In the genomic region with DNA sequence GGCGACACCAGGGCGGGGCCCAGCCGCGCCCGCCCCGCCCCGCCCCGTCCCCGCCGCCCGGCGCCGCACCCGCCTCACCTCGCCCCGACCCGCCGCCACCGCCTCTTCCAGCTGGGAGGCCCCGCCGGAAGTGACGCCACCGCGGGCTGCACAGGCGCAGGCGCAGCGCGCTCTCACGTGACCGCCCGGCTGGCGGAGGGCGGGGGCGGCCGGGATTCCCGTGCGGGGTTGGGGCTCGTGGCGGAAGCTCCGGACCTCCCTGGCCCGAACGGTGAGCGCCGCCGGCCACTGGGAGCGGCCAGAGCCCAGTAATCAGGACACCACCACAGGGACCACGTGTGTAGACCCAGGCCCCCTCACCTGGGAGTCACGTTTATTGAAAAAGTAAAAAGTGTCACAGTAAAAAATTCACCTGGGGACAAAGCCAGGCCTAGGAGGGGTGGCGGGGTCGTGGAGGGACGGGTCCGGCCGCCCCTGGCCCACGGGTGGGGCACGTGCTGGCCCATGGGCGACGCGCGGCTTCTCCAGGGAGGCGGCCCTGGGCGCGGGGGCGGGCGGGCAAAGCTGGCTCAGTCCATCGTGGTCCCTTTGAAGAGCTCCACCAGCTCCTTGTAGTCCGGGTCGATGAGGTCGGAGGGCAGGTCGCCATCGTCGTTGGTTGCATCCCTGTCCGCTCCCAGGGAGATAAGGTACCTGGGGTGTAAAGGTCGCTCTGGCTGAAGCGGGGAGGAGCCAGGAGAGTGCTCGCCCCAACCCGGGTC, we compare ENCODE assay signal across 1 cellular context.
TF ChIP-seq lines count a peak whose summit lies in the region.

A gene with protein sequence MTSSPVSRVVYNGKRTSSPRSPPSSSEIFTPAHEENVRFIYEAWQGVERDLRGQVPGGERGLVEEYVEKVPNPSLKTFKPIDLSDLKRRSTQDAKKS (minus strand): TSS at position 132 of the 761 bp plus-strand sequence. CDS start 8,785 bp downstream, outside the sequence.

TF ChIP-seq in K562, 482 proteins besides CTCF, POLR2A, EP300 and RAD21 (continued from another document and continues in another):
- TF ChIP-seq, protein P1, sequence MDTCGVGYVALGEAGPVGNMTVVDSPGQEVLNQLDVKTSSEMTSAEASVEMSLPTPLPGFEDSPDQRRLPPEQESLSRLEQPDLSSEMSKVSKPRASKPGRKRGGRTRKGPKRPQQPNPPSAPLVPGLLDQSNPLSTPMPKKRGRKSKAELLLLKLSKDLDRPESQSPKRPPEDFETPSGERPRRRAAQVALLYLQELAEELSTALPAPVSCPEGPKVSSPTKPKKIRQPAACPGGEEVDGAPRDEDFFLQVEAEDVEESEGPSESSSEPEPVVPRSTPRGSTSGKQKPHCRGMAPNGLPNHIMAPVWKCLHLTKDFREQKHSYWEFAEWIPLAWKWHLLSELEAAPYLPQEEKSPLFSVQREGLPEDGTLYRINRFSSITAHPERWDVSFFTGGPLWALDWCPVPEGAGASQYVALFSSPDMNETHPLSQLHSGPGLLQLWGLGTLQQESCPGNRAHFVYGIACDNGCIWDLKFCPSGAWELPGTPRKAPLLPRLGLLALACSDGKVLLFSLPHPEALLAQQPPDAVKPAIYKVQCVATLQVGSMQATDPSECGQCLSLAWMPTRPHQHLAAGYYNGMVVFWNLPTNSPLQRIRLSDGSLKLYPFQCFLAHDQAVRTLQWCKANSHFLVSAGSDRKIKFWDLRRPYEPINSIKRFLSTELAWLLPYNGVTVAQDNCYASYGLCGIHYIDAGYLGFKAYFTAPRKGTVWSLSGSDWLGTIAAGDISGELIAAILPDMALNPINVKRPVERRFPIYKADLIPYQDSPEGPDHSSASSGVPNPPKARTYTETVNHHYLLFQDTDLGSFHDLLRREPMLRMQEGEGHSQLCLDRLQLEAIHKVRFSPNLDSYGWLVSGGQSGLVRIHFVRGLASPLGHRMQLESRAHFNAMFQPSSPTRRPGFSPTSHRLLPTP (IDR thresholded peaks at IDR 0.05; ENCODE audit: borderline replicate concordance, extremely low read depth, insufficient read length) = no peak
- peak; percentile 90 for TF ChIP-seq MYC (IDR thresholded peaks at IDR 0.05; ENCODE audit: low read depth, low read length)
- TF ChIP-seq MYC (CRISPR knock-in tag; IDR thresholded peaks at IDR 0.05; ENCODE audit: borderline replicate concordance, low read depth) = no peak
- TF ChIP-seq, protein P2, sequence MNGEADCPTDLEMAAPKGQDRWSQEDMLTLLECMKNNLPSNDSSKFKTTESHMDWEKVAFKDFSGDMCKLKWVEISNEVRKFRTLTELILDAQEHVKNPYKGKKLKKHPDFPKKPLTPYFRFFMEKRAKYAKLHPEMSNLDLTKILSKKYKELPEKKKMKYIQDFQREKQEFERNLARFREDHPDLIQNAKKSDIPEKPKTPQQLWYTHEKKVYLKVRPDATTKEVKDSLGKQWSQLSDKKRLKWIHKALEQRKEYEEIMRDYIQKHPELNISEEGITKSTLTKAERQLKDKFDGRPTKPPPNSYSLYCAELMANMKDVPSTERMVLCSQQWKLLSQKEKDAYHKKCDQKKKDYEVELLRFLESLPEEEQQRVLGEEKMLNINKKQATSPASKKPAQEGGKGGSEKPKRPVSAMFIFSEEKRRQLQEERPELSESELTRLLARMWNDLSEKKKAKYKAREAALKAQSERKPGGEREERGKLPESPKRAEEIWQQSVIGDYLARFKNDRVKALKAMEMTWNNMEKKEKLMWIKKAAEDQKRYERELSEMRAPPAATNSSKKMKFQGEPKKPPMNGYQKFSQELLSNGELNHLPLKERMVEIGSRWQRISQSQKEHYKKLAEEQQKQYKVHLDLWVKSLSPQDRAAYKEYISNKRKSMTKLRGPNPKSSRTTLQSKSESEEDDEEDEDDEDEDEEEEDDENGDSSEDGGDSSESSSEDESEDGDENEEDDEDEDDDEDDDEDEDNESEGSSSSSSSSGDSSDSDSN (IDR thresholded peaks at IDR 0.05; ENCODE audit: borderline replicate concordance in 1 of 2, low read depth in 2 of 2, low read length in 2 of 2) = 0 out of 4 replicates have a peak, but pooled peaks of 1 of the 2 experiments have one; percentile 23
- TF ChIP-seq SIN3A (IDR thresholded peaks at IDR 0.05; ENCODE audit: borderline replicate concordance in 2 of 2, control insufficient read depth in 1 of 2, low read depth in 2 of 2, low read length in 2 of 2) = peak; percentile 37 to 80; a peak in 2 of 4 replicates
- TF ChIP-seq HSF4 (CRISPR knock-in tag; IDR thresholded peaks at IDR 0.05; ENCODE audit: borderline replicate concordance) = no peak
- no peak for TF ChIP-seq PTBP1 (IDR thresholded peaks at IDR 0.05; ENCODE audit: low read depth, low read length)
- peak in 1 of 2 experiments; percentile 66; a peak in 2 of 4 replicates for TF ChIP-seq HDAC1 (IDR thresholded peaks at IDR 0.05)
- TF ChIP-seq ZNF197 (CRISPR knock-in tag; IDR thresholded peaks at IDR 0.05; ENCODE audit: low read depth) = no peak
- TF ChIP-seq EP400 (IDR thresholded peaks at IDR 0.05) = peak; percentile 85
- no peak for TF ChIP-seq KLF16 (IDR thresholded peaks at IDR 0.05)
- no peak for TF ChIP-seq TSC22D4 (tag; IDR thresholded peaks at IDR 0.05)
- TF ChIP-seq, protein P3, sequence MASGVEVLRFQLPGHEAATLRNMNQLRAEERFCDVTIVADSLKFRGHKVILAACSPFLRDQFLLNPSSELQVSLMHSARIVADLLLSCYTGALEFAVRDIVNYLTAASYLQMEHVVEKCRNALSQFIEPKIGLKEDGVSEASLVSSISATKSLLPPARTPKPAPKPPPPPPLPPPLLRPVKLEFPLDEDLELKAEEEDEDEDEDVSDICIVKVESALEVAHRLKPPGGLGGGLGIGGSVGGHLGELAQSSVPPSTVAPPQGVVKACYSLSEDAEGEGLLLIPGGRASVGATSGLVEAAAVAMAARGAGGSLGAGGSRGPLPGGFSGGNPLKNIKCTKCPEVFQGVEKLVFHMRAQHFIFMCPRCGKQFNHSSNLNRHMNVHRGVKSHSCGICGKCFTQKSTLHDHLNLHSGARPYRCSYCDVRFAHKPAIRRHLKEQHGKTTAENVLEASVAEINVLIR (CRISPR knock-in tag; IDR thresholded peaks at IDR 0.05) = peak; percentile 73; the same call in 1 of the 2 replicates
- no peak for TF ChIP-seq BRD4 (IDR thresholded peaks at IDR 0.05)
- no peak for TF ChIP-seq PPARD (CRISPR knock-in tag; IDR thresholded peaks at IDR 0.05)
- TF ChIP-seq FOXK1 (CRISPR knock-in tag; IDR thresholded peaks at IDR 0.05; ENCODE audit: borderline replicate concordance) = peak; percentile 53; the same call in 1 of the 2 replicates
- no peak for TF ChIP-seq PHB2 (IDR thresholded peaks at IDR 0.05; ENCODE audit: low read depth)
- TF ChIP-seq NCOA4 (IDR thresholded peaks at IDR 0.05; ENCODE audit: partially characterized antibody) = no peak
- TF ChIP-seq NRF1 (conservative IDR thresholded peaks at IDR 0.05 in 1 of 2, IDR thresholded peaks at IDR 0.05 in 1 of 2) = peak; percentile 92 to 94
- TF ChIP-seq ELF4 (CRISPR knock-in tag; IDR thresholded peaks at IDR 0.05) = no peak
- TF ChIP-seq KAT2B (IDR thresholded peaks at IDR 0.05; ENCODE audit: low read depth, low read length) = no peak
- no peak; the same call in 1 of the 2 replicates for TF ChIP-seq MTA3 (IDR thresholded peaks at IDR 0.05; ENCODE audit: borderline replicate concordance)
- TF ChIP-seq, protein P4, sequence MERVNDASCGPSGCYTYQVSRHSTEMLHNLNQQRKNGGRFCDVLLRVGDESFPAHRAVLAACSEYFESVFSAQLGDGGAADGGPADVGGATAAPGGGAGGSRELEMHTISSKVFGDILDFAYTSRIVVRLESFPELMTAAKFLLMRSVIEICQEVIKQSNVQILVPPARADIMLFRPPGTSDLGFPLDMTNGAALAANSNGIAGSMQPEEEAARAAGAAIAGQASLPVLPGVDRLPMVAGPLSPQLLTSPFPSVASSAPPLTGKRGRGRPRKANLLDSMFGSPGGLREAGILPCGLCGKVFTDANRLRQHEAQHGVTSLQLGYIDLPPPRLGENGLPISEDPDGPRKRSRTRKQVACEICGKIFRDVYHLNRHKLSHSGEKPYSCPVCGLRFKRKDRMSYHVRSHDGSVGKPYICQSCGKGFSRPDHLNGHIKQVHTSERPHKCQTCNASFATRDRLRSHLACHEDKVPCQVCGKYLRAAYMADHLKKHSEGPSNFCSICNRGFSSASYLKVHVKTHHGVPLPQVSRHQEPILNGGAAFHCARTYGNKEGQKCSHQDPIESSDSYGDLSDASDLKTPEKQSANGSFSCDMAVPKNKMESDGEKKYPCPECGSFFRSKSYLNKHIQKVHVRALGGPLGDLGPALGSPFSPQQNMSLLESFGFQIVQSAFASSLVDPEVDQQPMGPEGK (CRISPR knock-in tag; IDR thresholded peaks at IDR 0.05; ENCODE audit: borderline replicate concordance) = no peak
- peak; percentile 19 for TF ChIP-seq NEUROD1 (IDR thresholded peaks at IDR 0.05; ENCODE audit: borderline replicate concordance, low read depth, low read length, partially characterized antibody)
- TF ChIP-seq, protein P5, sequence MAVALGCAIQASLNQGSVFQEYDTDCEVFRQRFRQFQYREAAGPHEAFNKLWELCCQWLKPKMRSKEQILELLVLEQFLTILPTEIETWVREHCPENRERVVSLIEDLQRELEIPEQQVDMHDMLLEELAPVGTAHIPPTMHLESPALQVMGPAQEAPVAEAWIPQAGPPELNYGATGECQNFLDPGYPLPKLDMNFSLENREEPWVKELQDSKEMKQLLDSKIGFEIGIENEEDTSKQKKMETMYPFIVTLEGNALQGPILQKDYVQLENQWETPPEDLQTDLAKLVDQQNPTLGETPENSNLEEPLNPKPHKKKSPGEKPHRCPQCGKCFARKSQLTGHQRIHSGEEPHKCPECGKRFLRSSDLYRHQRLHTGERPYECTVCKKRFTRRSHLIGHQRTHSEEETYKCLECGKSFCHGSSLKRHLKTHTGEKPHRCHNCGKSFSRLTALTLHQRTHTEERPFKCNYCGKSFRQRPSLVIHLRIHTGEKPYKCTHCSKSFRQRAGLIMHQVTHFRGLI (CRISPR knock-in tag; IDR thresholded peaks at IDR 0.05) = no peak
- TF ChIP-seq KLF13 (tag; IDR thresholded peaks at IDR 0.05; ENCODE audit: borderline replicate concordance, low read depth) = no peak; the same call in 1 of the 2 replicates
- no peak for TF ChIP-seq ZNF174 (CRISPR knock-in tag; IDR thresholded peaks at IDR 0.05)
- no peak for TF ChIP-seq U2AF1 (optimal IDR thresholded peaks at IDR 0.05; ENCODE audit: low read depth, low read length)
- no peak for TF ChIP-seq ARNT (IDR thresholded peaks at IDR 0.05)
- TF ChIP-seq ASH1L (IDR thresholded peaks at IDR 0.05; ENCODE audit: borderline replicate concordance, low read depth, partially characterized antibody) = no peak
- TF ChIP-seq, protein P6, sequence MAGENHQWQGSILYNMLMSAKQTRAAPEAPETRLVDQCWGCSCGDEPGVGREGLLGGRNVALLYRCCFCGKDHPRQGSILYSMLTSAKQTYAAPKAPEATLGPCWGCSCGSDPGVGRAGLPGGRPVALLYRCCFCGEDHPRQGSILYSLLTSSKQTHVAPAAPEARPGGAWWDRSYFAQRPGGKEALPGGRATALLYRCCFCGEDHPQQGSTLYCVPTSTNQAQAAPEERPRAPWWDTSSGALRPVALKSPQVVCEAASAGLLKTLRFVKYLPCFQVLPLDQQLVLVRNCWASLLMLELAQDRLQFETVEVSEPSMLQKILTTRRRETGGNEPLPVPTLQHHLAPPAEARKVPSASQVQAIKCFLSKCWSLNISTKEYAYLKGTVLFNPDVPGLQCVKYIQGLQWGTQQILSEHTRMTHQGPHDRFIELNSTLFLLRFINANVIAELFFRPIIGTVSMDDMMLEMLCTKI (IDR thresholded peaks at IDR 0.05; ENCODE audit: partially characterized antibody) = no peak
- no peak for TF ChIP-seq ZNF124 (CRISPR knock-in tag; IDR thresholded peaks at IDR 0.05)
- TF ChIP-seq C11orf30 (IDR thresholded peaks at IDR 0.05; ENCODE audit: low read depth) = no peak
- no peak for TF ChIP-seq SMARCA4 (IDR thresholded peaks at IDR 0.05)
- TF ChIP-seq CHD4 (IDR thresholded peaks at IDR 0.05; ENCODE audit: insufficient read depth, insufficient replicate concordance, low read depth, low read length, poor library complexity, severe bottlenecking) = no peak
- TF ChIP-seq CEBPG (CRISPR knock-in tag; IDR thresholded peaks at IDR 0.05) = no peak
- TF ChIP-seq CEBPG (tag; conservative IDR thresholded peaks at IDR 0.05 in 1 of 2, IDR thresholded peaks at IDR 0.05 in 1 of 2) = no peak
- TF ChIP-seq, protein P7, sequence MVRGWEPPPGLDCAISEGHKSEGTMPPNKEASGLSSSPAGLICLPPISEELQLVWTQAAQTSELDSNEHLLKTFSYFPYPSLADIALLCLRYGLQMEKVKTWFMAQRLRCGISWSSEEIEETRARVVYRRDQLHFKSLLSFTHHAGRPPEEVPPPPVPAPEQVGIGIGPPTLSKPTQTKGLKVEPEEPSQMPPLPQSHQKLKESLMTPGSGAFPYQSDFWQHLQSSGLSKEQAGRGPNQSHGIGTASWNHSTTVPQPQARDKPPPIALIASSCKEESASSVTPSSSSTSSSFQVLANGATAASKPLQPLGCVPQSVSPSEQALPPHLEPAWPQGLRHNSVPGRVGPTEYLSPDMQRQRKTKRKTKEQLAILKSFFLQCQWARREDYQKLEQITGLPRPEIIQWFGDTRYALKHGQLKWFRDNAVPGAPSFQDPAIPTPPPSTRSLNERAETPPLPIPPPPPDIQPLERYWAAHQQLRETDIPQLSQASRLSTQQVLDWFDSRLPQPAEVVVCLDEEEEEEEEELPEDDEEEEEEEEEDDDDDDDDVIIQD (CRISPR knock-in tag; IDR thresholded peaks at IDR 0.05) = no peak
- TF ChIP-seq MECOM (CRISPR knock-in tag; IDR thresholded peaks at IDR 0.05) = no peak
- TF ChIP-seq SMAD2 (IDR thresholded peaks at IDR 0.05; ENCODE audit: low read depth, low read length) = no peak
- no peak for TF ChIP-seq FOXJ3 (CRISPR knock-in tag; IDR thresholded peaks at IDR 0.05)
- TF ChIP-seq NR2C2 (CRISPR knock-in tag; IDR thresholded peaks at IDR 0.05) = peak; percentile 76
- TF ChIP-seq NR2C2 (tag; IDR thresholded peaks at IDR 0.05) = peak; percentile 90
- no peak for TF ChIP-seq SMARCE1 (IDR thresholded peaks at IDR 0.05)
- no peak for TF ChIP-seq TCF7L2 (IDR thresholded peaks at IDR 0.05; ENCODE audit: low read depth, low read length)
- TF ChIP-seq ZNF431 (CRISPR knock-in tag; IDR thresholded peaks at IDR 0.05) = no peak
- no peak for TF ChIP-seq MYNN (IDR thresholded peaks at IDR 0.05)
- no peak for TF ChIP-seq MYNN (CRISPR knock-in tag; IDR thresholded peaks at IDR 0.05)
- TF ChIP-seq FOXA1 (IDR thresholded peaks at IDR 0.05; ENCODE audit: borderline replicate concordance) = no peak
- no peak for TF ChIP-seq GTF2F1 (IDR thresholded peaks at IDR 0.05; ENCODE audit: low read depth, low read length)
- TF ChIP-seq, protein P8, sequence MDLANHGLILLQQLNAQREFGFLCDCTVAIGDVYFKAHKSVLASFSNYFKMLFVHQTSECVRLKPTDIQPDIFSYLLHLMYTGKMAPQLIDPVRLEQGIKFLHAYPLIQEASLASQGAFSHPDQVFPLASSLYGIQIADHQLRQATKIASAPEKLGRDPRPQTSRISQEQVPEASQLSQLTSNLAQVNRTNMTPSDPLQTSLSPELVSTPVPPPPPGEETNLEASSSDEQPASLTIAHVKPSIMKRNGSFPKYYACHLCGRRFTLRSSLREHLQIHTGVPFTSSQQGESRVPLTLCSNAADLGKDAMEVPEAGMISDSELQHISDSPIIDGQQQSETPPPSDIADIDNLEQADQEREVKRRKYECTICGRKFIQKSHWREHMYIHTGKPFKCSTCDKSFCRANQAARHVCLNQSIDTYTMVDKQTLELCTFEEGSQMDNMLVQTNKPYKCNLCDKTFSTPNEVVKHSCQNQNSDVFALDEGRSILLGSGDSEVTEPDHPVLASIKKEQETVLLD (IDR thresholded peaks at IDR 0.05) = 0 out of 2 replicates have a peak, but pooled peaks have one; percentile 16
